Comparison of ENCODE assay signal across 11 cellular contexts in the genomic region with DNA sequence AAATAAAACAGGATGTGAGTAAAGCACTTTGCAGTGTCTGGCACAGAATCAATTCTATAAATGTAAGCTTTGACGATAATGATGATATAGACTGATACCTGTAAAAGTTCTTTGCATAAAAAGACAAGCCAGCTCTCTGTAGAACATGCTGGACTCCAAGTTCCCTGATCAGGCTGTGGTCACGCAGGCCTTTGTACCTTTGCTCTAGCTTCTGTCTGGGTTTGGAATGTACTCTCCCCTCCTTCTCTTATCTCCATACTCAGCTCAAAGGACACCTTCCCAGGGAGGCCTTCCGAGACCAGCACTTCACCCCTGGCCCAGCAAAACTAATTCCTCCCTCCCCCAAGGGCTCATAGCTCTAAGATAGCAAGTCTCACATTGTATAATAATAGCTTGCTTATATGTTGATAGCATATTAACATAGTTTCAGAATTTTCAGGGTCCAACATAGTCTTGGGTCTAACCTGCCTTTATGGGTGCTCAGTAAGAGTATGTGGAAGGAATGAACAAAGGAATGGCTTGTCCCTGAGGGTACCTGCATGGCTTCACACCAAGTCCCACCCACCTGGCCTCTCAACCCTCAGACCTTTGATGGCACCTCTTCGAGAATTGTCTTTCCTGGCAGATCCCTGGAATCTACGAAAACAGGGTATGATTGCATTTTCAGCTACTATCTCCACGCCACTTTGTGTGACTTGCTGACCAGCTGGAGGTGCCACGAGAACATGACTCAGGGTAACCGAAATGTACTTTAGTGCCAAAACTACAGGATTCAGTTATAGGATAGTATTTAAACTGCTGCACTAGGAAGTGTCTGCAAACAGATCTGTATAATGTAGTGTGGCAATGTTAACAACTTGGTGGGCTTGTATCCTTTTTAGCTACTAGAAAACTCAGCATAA. TPM values are rescaled to one million over a fixed set of nuclear protein-coding genes. Genes with fewer than 3 reads are reported as not detected.
DNase-seq lines count a peak whose midpoint lies in the region; ATAC-seq and TF ChIP-seq lines count a peak whose summit lies in the region.
"Had no signal": no experiment of that assay in that cellular context is flagged by ENCODE, and none has a peak within 500 bp of the region (broad histone marks: within the 10 kb centered on the region; RNA-seq: fewer than 3 reads in every experiment).

No MANE protein-coding gene starts in this region.

- H3K9me3 ChIP-seq in adipocyte (ENCODE audit: control insufficient read depth, low read length) (no peaks in the 10 kb centered on the region), heart left ventricle (no peaks in the 10 kb centered on the region), aorta (ENCODE audit: control insufficient read depth, low read length) (no peaks in the 10 kb centered on the region)

- WGBS in heart left ventricle, 4 donors: 63 to 70% (median 66%) methylated on average over 8 of the region's 8 CpGs
- 37 to 38% methylated on average over 8 of the region's 8 CpGs for WGBS in aorta, 2 donors

- peaks cover 64% of the 10 kb centered on the region for H3K4me1 Mint-ChIP-seq in GM23338

- peaks cover 66% of the 10 kb centered on the region for H3K79me2 ChIP-seq in GM23338 (replicated peaks; ENCODE audit: insufficient read depth)

- H3K4me3 ChIP-seq in GM23338: peak overlapping the region; percentile 1; the same call in 1 of the 2 replicates
- no peak overlapping the region for H3K4me3 ChIP-seq in adipocyte (ENCODE audit: low read length)
- no peak overlapping the region for H3K4me3 ChIP-seq in heart left ventricle
- H3K4me3 ChIP-seq in rectal smooth muscle tissue (ENCODE audit: low read length): no peak overlapping the region
- no peak overlapping the region for H3K4me3 ChIP-seq in aorta (ENCODE audit: low read length in 2 of 2)

- no peak overlapping the region for H2AFZ ChIP-seq in GM23338

- H3K9me3 Mint-ChIP-seq in GM23338: no peaks in the 10 kb centered on the region

- intact Hi-C loops in heart left ventricle (cut with DNase I): no loop called here
- intact Hi-C loops in aorta (cut with DNase I): loop anchor here in 1 of 2 donors (5.0 kb wide), 1 partner anchor 71 kb away; no protein-coding TSS in a partner anchor

- peak overlapping the region; percentile 91 for H3K27ac Mint-ChIP-seq in GM23338

- no peak for TF ChIP-seq POLR2A in heart left ventricle (IDR thresholded peaks at IDR 0.05)

- ATAC-seq in GM23338 (peak; percentile 10), heart left ventricle (peak; percentile 44 to 77 (median 68)), aorta (ENCODE audit: low FRiP score) (no peak), GM18511 (IDR thresholded peaks at IDR 0.05; ENCODE audit: unreplicated experiment) (no peak)

- peak overlapping the region; percentile 54 for H3K4me2 ChIP-seq in GM23338

- peaks cover 7% of the 10 kb centered on the region; the same call in 1 of the 2 replicates for H4K20me1 ChIP-seq in GM23338 (replicated peaks; ENCODE audit: insufficient read depth)

- peak overlapping the region; percentile 47; the same call in 1 of the 3 replicates for H3K4me3 Mint-ChIP-seq in GM23338

- peaks cover 21% of the 10 kb centered on the region for H3F3A ChIP-seq in GM23338 (replicated peaks; ENCODE audit: low read depth)

- no peaks in the 10 kb centered on the region for H3K27me3 ChIP-seq in GM23338 (ENCODE audit: insufficient read depth)
- no peaks in the 10 kb centered on the region for H3K27me3 ChIP-seq in adipocyte (replicated peaks; ENCODE audit: control insufficient read depth, insufficient read depth, low read length)
- H3K27me3 ChIP-seq in heart left ventricle: no peaks in the 10 kb centered on the region
- no peaks in the 10 kb centered on the region for H3K27me3 ChIP-seq in rectal smooth muscle tissue (ENCODE audit: control insufficient read depth, insufficient read depth, low read length)
- no peaks in the 10 kb centered on the region for H3K27me3 ChIP-seq in aorta (ENCODE audit: control insufficient read depth in 1 of 2, insufficient read depth in 2 of 2, low read length in 1 of 2)

- H3K27ac ChIP-seq in GM23338 (ENCODE audit: low read depth): peak overlapping the region; percentile 95
- peak overlapping the region in 11 of 12 donors; percentile 36 to 93 (median 62) for H3K27ac ChIP-seq in heart left ventricle
- peak overlapping the region; percentile 4 for H3K27ac ChIP-seq in rectal smooth muscle tissue (ENCODE audit: low read depth, low read length)
- no peak overlapping the region for H3K27ac ChIP-seq in aorta (ENCODE audit: low read depth in 1 of 2, low read length in 2 of 2)

- DNase-seq in GM23338 (ENCODE audit: low spot score) (peak; percentile 59), adipocyte (ENCODE audit: low read depth) (peak; percentile 47), heart left ventricle (peak in 2 of 5 donors; percentile 36 to 77), aorta (no peak), anterior cingulate cortex (lab: John Stamatoyannopoulos, UW) (no peak), GDM1 (lab: John Stamatoyannopoulos, UW) (no peak)
- DNase-seq: activated T-cell treated with anti-CD3 and anti-CD28 coated beads for 4 hours, NCI-H1694 treated with DMSO at 0.1 percent for 48 hours, SW 1271 had no signal

- no peak for TF ChIP-seq CTCF in GM23338 (conservative IDR thresholded peaks at IDR 0.05; ENCODE audit: low read depth in 2 of 2)
- no peak for TF ChIP-seq CTCF in heart left ventricle (IDR thresholded peaks at IDR 0.05)

- H3K9me2 ChIP-seq in GM23338 (ENCODE audit: insufficient read depth): no peaks in the 10 kb centered on the region

- H3K36me3 ChIP-seq in GM23338 (ENCODE audit: insufficient read depth): peaks cover 8% of the 10 kb centered on the region; the same call in 1 of the 2 replicates
- no peaks in the 10 kb centered on the region for H3K36me3 ChIP-seq in adipocyte (ENCODE audit: control insufficient read depth, insufficient read depth, low read length, severe bottlenecking)
- no peaks in the 10 kb centered on the region for H3K36me3 ChIP-seq in heart left ventricle
- H3K36me3 ChIP-seq in rectal smooth muscle tissue (ENCODE audit: control insufficient read depth, insufficient read depth, low read length): no peaks in the 10 kb centered on the region
- no peaks in the 10 kb centered on the region for H3K36me3 ChIP-seq in aorta (ENCODE audit: control insufficient read depth in 1 of 2, insufficient read depth in 2 of 2, low read length in 1 of 2)

- H3K4me1 ChIP-seq in GM23338 (ENCODE audit: insufficient read depth) (peaks cover 64% of the 10 kb centered on the region), adipocyte (ENCODE audit: control insufficient read depth, insufficient read depth, low read length) (peaks cover 32% of the 10 kb centered on the region), heart left ventricle (peaks cover 0 to 42% (median 18%) of the 10 kb centered on the region in 12 donors), rectal smooth muscle tissue (ENCODE audit: control insufficient read depth, insufficient read depth, low read length) (peaks cover 11% of the 10 kb centered on the region), aorta (ENCODE audit: control insufficient read depth in 1 of 2, insufficient read depth in 2 of 2, low read length in 2 of 2) (no peaks in the 10 kb centered on the region)

- H3K27me3 Mint-ChIP-seq in GM23338 (ENCODE audit: insufficient read depth, low read depth, poor library complexity): peaks cover 15% of the 10 kb centered on the region

- no peak overlapping the region for H3K9ac ChIP-seq in adipocyte (ENCODE audit: low read length)
- H3K9ac ChIP-seq in rectal smooth muscle tissue (ENCODE audit: low read length): no peak overlapping the region

- peaks cover 38% of the 10 kb centered on the region for H3K36me3 Mint-ChIP-seq in GM23338 (ENCODE audit: low read depth)

TF ChIP-seq in GM23338, 12 proteins besides CTCF, POLR2A, EP300 and RAD21:
- TF ChIP-seq JUNB (IDR thresholded peaks at IDR 0.05; ENCODE audit: unreplicated experiment) (no peak), ZNF331 (CRISPR knock-in tag; IDR thresholded peaks at IDR 0.05; ENCODE audit: low read depth) (no peak)

RNA-seq across cellular contexts. Expression of gene PIM1, which starts 41.7 kb away (rescaled TPM):
- total RNA-seq in GM23338 (2014; rRNA removed; shearing (Covaris generic)): 64.0 and 74.2 TPM in 2 replicates
- polyA plus RNA-seq in GM23338 (2016; fragmentation: Nextera tagmentation; extraction: Ambion mirVana) (43.7 and 46.0 TPM in 2 replicates), heart left ventricle (10 to 100 TPM in 1 of 2 donors, 1 to 10 TPM in 1; 8.2 to 23.1 TPM), aorta (10 to 100 TPM; 17.2 to 24.8 TPM)
- total RNA-seq in heart left ventricle (10 to 100 TPM in 6 of 9 donors, 1 to 10 TPM in 3; 7.0 to 81.8 (median 16.0) TPM), aorta (10 to 100 TPM; 42.7 to 54.2 TPM)

Comparison
In these comparisons a context has a peak if more than half of its experiments do, and no peak if none do; other contexts are left out.
1. ATAC-seq: peak in GM23338 (single experiment) and heart left ventricle (4 of 4); none in aorta (single experiment) and GM18511 (single experiment).
2. DNase-seq: peak in GM23338 (single experiment) and adipocyte (single experiment); none in aorta (0 of 2), anterior cingulate cortex (0 of 58) and GDM1 (single experiment).
3. H3K27ac ChIP-seq: peak in GM23338 (single experiment), heart left ventricle (11 of 12) and rectal smooth muscle tissue (single experiment); none in aorta (0 of 2).